Comparison of ENCODE assay signal across 2 cellular contexts in the genomic region with DNA sequence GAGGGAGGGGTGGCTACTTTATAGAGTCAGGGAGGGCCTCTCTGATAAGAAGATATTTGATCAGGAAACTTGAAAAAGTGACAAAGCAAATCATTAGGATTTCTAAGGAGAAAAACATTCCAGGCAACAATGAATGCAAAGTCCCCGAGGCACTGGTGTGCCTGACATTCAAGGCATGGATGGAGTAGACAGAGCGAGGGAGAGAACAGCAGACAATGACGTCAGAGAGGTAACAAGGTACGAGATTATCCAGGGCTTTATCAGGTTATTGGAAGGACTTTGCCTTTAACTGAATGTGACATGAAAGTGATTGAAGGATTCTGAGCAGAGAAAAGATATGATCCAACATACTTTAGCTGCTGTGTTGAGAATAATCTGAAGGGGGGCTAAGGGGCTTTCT.
TF ChIP-seq lines count a peak whose summit lies in the region.

No MANE protein-coding gene starts in this region.

TF ChIP-seq in HepG2, 621 proteins besides CTCF, POLR2A, EP300 and RAD21:
- TF ChIP-seq ZNF790 (CRISPR knock-in tag; IDR thresholded peaks at IDR 0.05; ENCODE audit: borderline replicate concordance) (no peak), CBX2 (IDR thresholded peaks at IDR 0.05; ENCODE audit: low read depth, low read length) (no peak), CBX2 (CRISPR knock-in tag; IDR thresholded peaks at IDR 0.05; ENCODE audit: low read depth) (no peak), CREB1 (IDR thresholded peaks at IDR 0.05) (peak; percentile 30; the same call in 1 of the 2 replicates), CREB1 (CRISPR knock-in tag; IDR thresholded peaks at IDR 0.05) (no peak)

TF ChIP-seq in K562, 482 proteins besides CTCF, POLR2A, EP300 and RAD21:
- TF ChIP-seq, protein P1, sequence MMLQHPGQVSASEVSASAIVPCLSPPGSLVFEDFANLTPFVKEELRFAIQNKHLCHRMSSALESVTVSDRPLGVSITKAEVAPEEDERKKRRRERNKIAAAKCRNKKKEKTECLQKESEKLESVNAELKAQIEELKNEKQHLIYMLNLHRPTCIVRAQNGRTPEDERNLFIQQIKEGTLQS (IDR thresholded peaks at IDR 0.05): 0 out of 2 replicates have a peak, but pooled peaks have one; percentile 9
- TF ChIP-seq, protein P1 (CRISPR knock-in tag; conservative IDR thresholded peaks at IDR 0.05): no peak
- no peak for TF ChIP-seq KAT7 (CRISPR knock-in tag; IDR thresholded peaks at IDR 0.05; ENCODE audit: borderline replicate concordance)
